In the genomic region with DNA sequence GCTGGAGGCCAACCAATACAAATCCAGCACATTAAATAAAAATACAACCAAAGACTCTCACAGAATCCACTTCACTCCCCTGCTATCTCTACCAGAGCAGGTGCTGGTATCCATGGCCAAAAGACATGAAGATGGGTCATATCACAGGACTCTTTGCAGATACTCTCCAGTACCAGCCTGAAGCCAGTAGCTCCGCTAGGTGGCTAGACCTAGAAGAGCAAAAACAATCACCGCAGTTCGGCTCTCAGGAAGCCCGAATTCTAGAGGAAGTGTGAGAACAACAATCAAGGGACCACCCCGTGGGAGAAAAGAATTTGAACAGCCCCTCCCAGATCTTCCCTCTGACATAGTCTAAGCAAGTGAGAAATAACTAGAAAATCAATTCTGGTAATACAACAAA, we compare ENCODE assay signal across 1 cellular context.
TF ChIP-seq lines count a peak whose summit lies in the region.

No MANE protein-coding gene starts in this region.

TF ChIP-seq in GM23338, 12 proteins besides CTCF, POLR2A, EP300 and RAD21 (continued from another document):
- TF ChIP-seq POLR2AphosphoS5 (IDR thresholded peaks at IDR 0.05; ENCODE audit: low read depth): no peak
- TF ChIP-seq ZNF331 (CRISPR knock-in tag; IDR thresholded peaks at IDR 0.05; ENCODE audit: low read depth): no peak
